ENCODE assay signal across 8 cellular contexts in genomic region chr20:63708301-63709148, GRCh38. TPM values are rescaled to one million over a fixed set of nuclear protein-coding genes. Genes with fewer than 3 reads are reported as not detected.
A peak's percentile ranks its signal among the peaks of the same experiment; 100 is the strongest.
DNase-seq lines count a peak whose midpoint lies in the region; ATAC-seq and TF ChIP-seq lines count a peak whose summit lies in the region.

No MANE protein-coding gene starts in this region.

- POLR2A ChIA-PET in WTC11 (lab: Charles Lee), result interaction anchor here (0.5 to 1.6 kb wide), 6 partner anchors 30 to 265 kb away, joined by 3 to 7 read pairs (median 3); partner anchors contain the start of genes RTEL1 and TPD52L2

- CTCF ChIA-PET in WTC11 (lab: Charles Lee), result interaction anchor here (0.6 to 2.7 kb wide), 20 partner anchors 9 to 272 kb away, joined by 3 to 25 read pairs (median 4); partner anchors contain the start of genes LIME1, PRPF6, PTK6 and SLC2A4RG

- peaks cover 54% of the 10 kb centered on the region for H3K36me3 Mint-ChIP-seq in WTC11
- H3K36me3 Mint-ChIP-seq in osteocyte (ENCODE audit: unreplicated experiment), result peaks cover 33% of the 10 kb centered on the region

- no peaks in the 10 kb centered on the region for H3K27me3 ChIP-seq in foreskin keratinocyte

- H3K27me3 Mint-ChIP-seq in WTC11 (ENCODE audit: low read depth) (no peaks in the 10 kb centered on the region), osteocyte (ENCODE audit: unreplicated experiment) (no peaks in the 10 kb centered on the region)

- DNase-seq in WTC11 (ENCODE audit: low spot score) (no peak), foreskin keratinocyte (no peak), osteocyte (ENCODE audit: extremely low spot score, unreplicated experiment) (no peak), middle frontal gyrus (ENCODE audit: extremely low spot score, low spot score) (no peak), NCI-H2029 treated with DMSO at 0.1 percent for 48 hours (lab: John Stamatoyannopoulos, UW) (no peak), midbrain (lab: John Stamatoyannopoulos, UW) (no peak)

- peaks cover 5% of the 10 kb centered on the region for H3K4me1 ChIP-seq in foreskin keratinocyte

- no peaks in the 10 kb centered on the region for H3K9me3 Mint-ChIP-seq in WTC11
- peaks cover 5% of the 10 kb centered on the region for H3K9me3 Mint-ChIP-seq in osteocyte (ENCODE audit: unreplicated experiment)

- H3K27ac ChIP-seq in foreskin keratinocyte, result peak overlapping the region; percentile 19

- H3K4me3 Mint-ChIP-seq in WTC11 (peak overlapping the region; percentile 78), osteocyte (ENCODE audit: unreplicated experiment) (peak overlapping the region; percentile 77)

- TF ChIP-seq CTCF in WTC11 (IDR thresholded peaks at IDR 0.05) (no peak), foreskin keratinocyte (conservative IDR thresholded peaks at IDR 0.05) (no peak), osteocyte (IDR thresholded peaks at IDR 0.05) (no peak)

- H3K27ac Mint-ChIP-seq in WTC11 (peak overlapping the region; percentile 58), osteocyte (ENCODE audit: unreplicated experiment) (peak overlapping the region; percentile 63)

- H3K4me1 Mint-ChIP-seq in WTC11, result peaks cover 10% of the 10 kb centered on the region
- H3K4me1 Mint-ChIP-seq in osteocyte (ENCODE audit: unreplicated experiment), result peaks cover 25% of the 10 kb centered on the region

- ATAC-seq in GM18498 (IDR thresholded peaks at IDR 0.05; ENCODE audit: unreplicated experiment), result peak; percentile 20
- ATAC-seq in HG02840 (IDR thresholded peaks at IDR 0.05; ENCODE audit: low FRiP score, unreplicated experiment), result peak; percentile 10
- ATAC-seq in WTC11, result no peak
- ATAC-seq in foreskin keratinocyte, result no peak

TF ChIP-seq in WTC11, 78 proteins besides CTCF, POLR2A, EP300 and RAD21:
- TF ChIP-seq E2F1 (CRISPR knock-in tag; IDR thresholded peaks at IDR 0.05) (0 out of 2 replicates have a peak, but pooled peaks have one; percentile 6), FOXP1 (CRISPR knock-in tag; IDR thresholded peaks at IDR 0.05; ENCODE audit: borderline replicate concordance) (no peak)

RNA-seq across cellular contexts. Expression of gene ZGPAT, which starts 0.7 kb away (rescaled TPM):
- total RNA-seq in WTC11 (2021), result 28.3 to 31.0 TPM (median 30.4 TPM) in 3 replicates
- total RNA-seq in foreskin keratinocyte, result 17.1 and 20.9 TPM in 2 replicates
- polyA plus RNA-seq in foreskin keratinocyte, result 23.3 and 24.8 TPM in 2 replicates
- total RNA-seq in osteocyte, result 24.3 and 28.0 TPM in 2 replicates

RNA-seq across cellular contexts. Expression of gene ARFRP1, which starts 0.7 kb away (rescaled TPM):
- total RNA-seq in WTC11 (2021), result 24.3 to 30.2 TPM (median 27.4 TPM) in 3 replicates
- total RNA-seq in foreskin keratinocyte, result 32.3 and 39.2 TPM in 2 replicates
- 43.5 and 49.0 TPM in 2 replicates for polyA plus RNA-seq in foreskin keratinocyte
- total RNA-seq in osteocyte, result 46.1 and 46.7 TPM in 2 replicates

RNA-seq across cellular contexts. Expression of gene TNFRSF6B, which starts 12.1 kb away (rescaled TPM):
- not detected in 3 replicates for total RNA-seq in WTC11 (2021)
- total RNA-seq in foreskin keratinocyte, result 189 and 224 TPM in 2 replicates
- polyA plus RNA-seq in foreskin keratinocyte, result 245 and 287 TPM in 2 replicates
- total RNA-seq in osteocyte, result 0.84 and 2.3 TPM in 2 replicates

RNA-seq across cellular contexts. Expression of gene LIME1, which starts 27.9 kb away (rescaled TPM):
- total RNA-seq in WTC11 (2021), result 4.5 to 7.0 TPM (median 6.0 TPM) in 3 replicates
- 2.4 and 3.3 TPM in 2 replicates for total RNA-seq in foreskin keratinocyte
- 4.4 and 5.3 TPM in 2 replicates for polyA plus RNA-seq in foreskin keratinocyte
- 9.4 and 12.5 TPM in 2 replicates for total RNA-seq in osteocyte

RNA-seq across cellular contexts. Expression of gene SLC2A4RG, which starts 31.1 kb away (rescaled TPM):
- total RNA-seq in WTC11 (2021) (41.6 to 47.2 TPM (median 43.3 TPM) in 3 replicates), foreskin keratinocyte (53.2 and 57.0 TPM in 2 replicates), osteocyte (74.8 and 80.7 TPM in 2 replicates)
- 89.1 and 100 TPM in 2 replicates for polyA plus RNA-seq in foreskin keratinocyte

Comparison
In these comparisons a context has a peak if more than half of its experiments do, and no peak if none do; other contexts are left out.
1. ATAC-seq: peak in GM18498 (single experiment) and HG02840 (single experiment); none in WTC11 (single experiment) and foreskin keratinocyte (single experiment).
2. RNA of gene TNFRSF6B, which starts 12.1 kb away (total RNA-seq): 189 to 224 TPM in foreskin keratinocyte; 0.84 to 2.3 TPM in osteocyte and not detected in WTC11; every median in the first group is over 10 times any median in the second.